ENCODE assay signal across 1 cellular context in genomic region chr9:131239307-131239975, GRCh38.
TF ChIP-seq lines count a peak whose summit lies in the region.

No MANE protein-coding gene starts in this region.

TF ChIP-seq in H1, 55 proteins besides CTCF, POLR2A, EP300 and RAD21:
- no peak for TF ChIP-seq PHF8 (conservative IDR thresholded peaks at IDR 0.05; ENCODE audit: low read depth, low read length)
- no peak for TF ChIP-seq SP1 (IDR thresholded peaks at IDR 0.05; ENCODE audit: low read depth, low read length)
- TF ChIP-seq MAFK (IDR thresholded peaks at IDR 0.05; ENCODE audit: low read depth, low read length), result no peak
- TF ChIP-seq RFX5 (IDR thresholded peaks at IDR 0.05; ENCODE audit: borderline replicate concordance, low read depth, low read length), result no peak
- no peak for TF ChIP-seq RNF2 (IDR thresholded peaks at IDR 0.05; ENCODE audit: borderline replicate concordance, low read depth, low read length, missing control alignments, poor library complexity, severe bottlenecking)
- TF ChIP-seq JUN (IDR thresholded peaks at IDR 0.05; ENCODE audit: low read depth, low read length), result no peak
- TF ChIP-seq USF2 (IDR thresholded peaks at IDR 0.05; ENCODE audit: low read length), result no peak
- TF ChIP-seq KDM4A (IDR thresholded peaks at IDR 0.05; ENCODE audit: low read depth, low read length, severe bottlenecking), result no peak
- TF ChIP-seq MAX (IDR thresholded peaks at IDR 0.05), result no peak
- TF ChIP-seq CHD1 (IDR thresholded peaks at IDR 0.05; ENCODE audit: low read depth, low read length), result no peak
- no peak for TF ChIP-seq ATF2 (IDR thresholded peaks at IDR 0.05; ENCODE audit: low read length)
- TF ChIP-seq FOSL1 (IDR thresholded peaks at IDR 0.05; ENCODE audit: insufficient read depth, low read depth, low read length), result no peak
- TF ChIP-seq CBX5 (IDR thresholded peaks at IDR 0.05; ENCODE audit: low read depth, low read length), result no peak
- no peak for TF ChIP-seq CREB1 (IDR thresholded peaks at IDR 0.05)
- no peak for TF ChIP-seq SAP30 (IDR thresholded peaks at IDR 0.05; ENCODE audit: insufficient read depth, insufficient replicate concordance, low read length)
- TF ChIP-seq EZH2 (IDR thresholded peaks at IDR 0.05; ENCODE audit: low read depth, low read length, severe bottlenecking), result no peak
